10 cellular contexts compared by ENCODE assay signal in genomic region chr12:52035926-52036325, GRCh38. TPM values are rescaled to one million over a fixed set of nuclear protein-coding genes. Genes with fewer than 3 reads are reported as not detected.
DNase-seq lines count a peak whose midpoint lies in the region; ATAC-seq, FAIRE-seq and TF ChIP-seq lines count a peak whose summit lies in the region.
"Had no signal": no experiment of that assay in that cellular context is flagged by ENCODE, and none has a peak within 500 bp of the region (broad histone marks: within the 10 kb centered on the region; RNA-seq: fewer than 3 reads in every experiment).

No MANE protein-coding gene starts in this region.

- H3K23ac ChIP-seq in IMR-90 (ENCODE audit: low read depth, low read length), result no peak overlapping the region; the same call in 1 of the 2 replicates

- H3K79me1 ChIP-seq in IMR-90 (ENCODE audit: low read depth in 1 of 2, low read length in 2 of 2), result peaks cover 13 to 44% of the 10 kb centered on the region in 2 experiments; a peak in 3 of 4 replicates

- no peak overlapping the region for H2BK15ac ChIP-seq in IMR-90 (ENCODE audit: low read depth, low read length)

- TF ChIP-seq RAD21 in A549 (conservative IDR thresholded peaks at IDR 0.05 in 1 of 2, IDR thresholded peaks at IDR 0.05 in 1 of 2), result no peak
- TF ChIP-seq RAD21 in IMR-90 (IDR thresholded peaks at IDR 0.05; ENCODE audit: low read length), result no peak

- H3K27me3 Mint-ChIP-seq in effector memory CD8-positive, alpha-beta T cell, result no peaks in the 10 kb centered on the region

- H3K27me3 ChIP-seq in IMR-90 (ENCODE audit: control insufficient read depth, insufficient read depth, low read length), result no peaks in the 10 kb centered on the region
- no peaks in the 10 kb centered on the region for H3K27me3 ChIP-seq in osteoblast (ENCODE audit: insufficient read depth, low read length)

- no peak overlapping the region for H3K9ac ChIP-seq in IMR-90 (ENCODE audit: low read depth, low read length)

- TF ChIP-seq CTCF in A549 (IDR thresholded peaks at IDR 0.05) (no peak), IMR-90 (conservative IDR thresholded peaks at IDR 0.05; ENCODE audit: low read depth, low read length) (no peak), osteoblast (IDR thresholded peaks at IDR 0.05; ENCODE audit: extremely low read depth, low read depth, low read length) (no peak)

- BruUV-seq in IMR-90 (replicated peaks; lab: Mats Ljungman, UMichigan), result no TSS peak

- no peak overlapping the region for H4K91ac ChIP-seq in IMR-90 (ENCODE audit: insufficient read depth, low read depth, low read length)

- no peaks in the 10 kb centered on the region for H3K36me3 ChIP-seq in IMR-90 (ENCODE audit: control insufficient read depth, insufficient read depth, low read length)
- H3K36me3 ChIP-seq in osteoblast (ENCODE audit: insufficient read depth, low read length), result no peaks in the 10 kb centered on the region

- no peak overlapping the region for H3K14ac ChIP-seq in IMR-90 (replicated peaks; ENCODE audit: low read depth, low read length)

- peak overlapping the region; percentile 59 to 63 for H3K4me3 Mint-ChIP-seq in effector memory CD8-positive, alpha-beta T cell

- H2BK120ac ChIP-seq in IMR-90 (ENCODE audit: low read depth, low read length), result no peak overlapping the region

- H2AK5ac ChIP-seq in IMR-90 (ENCODE audit: low read depth, low read length), result peak overlapping the region; percentile 36; the same call in 1 of the 2 replicates

- no peak for TF ChIP-seq EP300 in A549 (IDR thresholded peaks at IDR 0.05)

- H3K4ac ChIP-seq in IMR-90 (ENCODE audit: low read depth, low read length), result no peak overlapping the region

- in situ Hi-C loops in IMR-90 (cut with MboI; ENCODE audit: low sequenced_read_pairs), result no loop called here

- CTCF ChIA-PET in A549 (lab: Yijun Ruan, JAX), result interaction anchor here (0.6 to 41.8 kb wide), 4 partner anchors 11 to 94 kb away, joined by 3 to 1730 read pairs (median 985); partner anchors contain the start of genes ATG101, NR4A1, SMIM41 and TAMALIN
- CTCF ChIA-PET in IMR-90 (lab: Yijun Ruan, JAX), result interaction anchor here (1.8 kb wide), 1 partner anchor 10 kb away, joined by 7 read pairs; no protein-coding TSS in a partner anchor

- H3K4me2 ChIP-seq in A549 (peak overlapping the region; percentile 96; the same call in 1 of the 3 replicates), IMR-90 (ENCODE audit: low read depth, low read length) (no peak overlapping the region), osteoblast (ENCODE audit: insufficient read depth, low read length) (no peak overlapping the region)

- TF ChIP-seq POLR2A in A549 (IDR thresholded peaks at IDR 0.05; ENCODE audit: low read length) (no peak), IMR-90 (IDR thresholded peaks at IDR 0.05; ENCODE audit: low read depth, low read length) (peak; percentile 60; the same call in 1 of the 2 replicates)

- H4K20me1 ChIP-seq in IMR-90 (ENCODE audit: insufficient read depth, low read length), result peaks cover 26% of the 10 kb centered on the region
- no peaks in the 10 kb centered on the region for H4K20me1 ChIP-seq in osteoblast (ENCODE audit: insufficient read depth, low read length)

- no peak for FAIRE-seq in A549 (lab: Jason Lieb, UNC)

- ATAC-seq in A549, result no peak
- no peak for ATAC-seq in IMR-90 (ENCODE audit: low read depth)
- no peak for ATAC-seq in effector memory CD8-positive, alpha-beta T cell (replicated peaks)
- no peak for ATAC-seq in HG03354 (IDR thresholded peaks at IDR 0.05; ENCODE audit: poor library complexity, severe bottlenecking, unreplicated experiment)

- H3K4me1 ChIP-seq in A549, result peaks cover 20% of the 10 kb centered on the region
- H3K4me1 ChIP-seq in IMR-90 (ENCODE audit: control insufficient read depth, insufficient read depth, low read length), result peaks cover 8% of the 10 kb centered on the region
- peaks cover 28% of the 10 kb centered on the region for H3K4me1 ChIP-seq in osteoblast (ENCODE audit: insufficient read depth, low read length)

- POLR2A ChIA-PET in A549 (lab: Yijun Ruan, JAX) (interaction anchor here (3.8 kb wide), 1 partner anchor 15 kb away, joined by 19 read pairs; the partner anchor contains the start of gene NR4A1), IMR-90 (lab: Charles Lee; ENCODE audit: unreplicated experiment) (no interaction called here)

- dilution Hi-C loops in IMR-90 (cut with HindIII; ENCODE audit: low sequenced_read_pairs, unreplicated experiment), result no loop called here

- intact Hi-C loops in IMR-90 (cut with micrococcal nuclease), result no loop called here

- H4K5ac ChIP-seq in IMR-90 (ENCODE audit: low read depth, low read length), result no peak overlapping the region

- H3K18ac ChIP-seq in IMR-90 (ENCODE audit: low read depth, low read length), result no peak overlapping the region

- 75% methylated on average over 2 of the region's 2 CpGs for WGBS in A549 (ENCODE audit: missing lambda C conversion rate)
- no CpG with 5 or more reads among the region's 2 CpGs for WGBS in IMR-90 (ENCODE audit: extremely low coverage in 2 of 2, insufficient read length in 1 of 2), 2 experiments

- H2BK5ac ChIP-seq in IMR-90 (ENCODE audit: low read depth, low read length, poor library complexity, severe bottlenecking), result no peak overlapping the region

- H3K56ac ChIP-seq in IMR-90 (ENCODE audit: extremely low read depth, insufficient read depth, low read length), result no peak overlapping the region

- H3K36me3 Mint-ChIP-seq in effector memory CD8-positive, alpha-beta T cell (ENCODE audit: insufficient read depth), result peaks cover 18% of the 10 kb centered on the region

- H3K4me3 ChIP-seq in A549, result no peak overlapping the region
- no peak overlapping the region for H3K4me3 ChIP-seq in IMR-90 (ENCODE audit: insufficient read depth, low read depth, low read length)
- no peak overlapping the region for H3K4me3 ChIP-seq in osteoblast (ENCODE audit: insufficient read depth, low read length)

- H2BK20ac ChIP-seq in IMR-90 (ENCODE audit: low read depth, low read length), result no peak overlapping the region

- DNase-seq in A549 (ENCODE audit: low read depth in 1 of 2, low spot score in 1 of 2), result no peak
- DNase-seq in IMR-90, result no peak
- no peak for DNase-seq in effector memory CD8-positive, alpha-beta T cell
- DNase-seq in osteoblast (ENCODE audit: insufficient read length, low spot score, missing footprints), result no peak
- DNase-seq in islet precursor cell, result no peak
- DNase-seq in NCI-H1092 (lab: John Stamatoyannopoulos, UW), result no peak
- no peak for DNase-seq in DMS53 (lab: John Stamatoyannopoulos, UW)
- DNase-seq: DMS153, NCI-H774 had no signal

- H4K8ac ChIP-seq in IMR-90 (ENCODE audit: low read depth in 2 of 2, low read length in 2 of 2), result no peak overlapping the region

- H3K9me3 ChIP-seq in A549 (no peaks in the 10 kb centered on the region), IMR-90 (ENCODE audit: control insufficient read depth, insufficient read depth, low read length) (no peaks in the 10 kb centered on the region), osteoblast (ENCODE audit: low read depth, low read length) (no peaks in the 10 kb centered on the region)

- H3K27ac ChIP-seq in A549, result peak overlapping the region in 1 of 2 experiments; percentile 93; a peak in 4 of 6 replicates
- H3K27ac ChIP-seq in IMR-90 (ENCODE audit: insufficient read depth, low read length), result no peak overlapping the region
- H3K27ac ChIP-seq in osteoblast (ENCODE audit: low read depth, low read length), result peak overlapping the region; percentile 69

- H2AFZ ChIP-seq in IMR-90 (replicated peaks; ENCODE audit: low read length, poor library complexity) (no peak overlapping the region), osteoblast (ENCODE audit: low read length) (no peak overlapping the region)

- no peak overlapping the region for H2AK9ac ChIP-seq in IMR-90 (replicated peaks; ENCODE audit: low read depth, low read length, poor library complexity)

- H3K9me3 Mint-ChIP-seq in effector memory CD8-positive, alpha-beta T cell, result no peaks in the 10 kb centered on the region

- H3K79me2 ChIP-seq in osteoblast (ENCODE audit: insufficient read depth, low read length), result peaks cover 6% of the 10 kb centered on the region

- peaks cover 10 to 24% of the 10 kb centered on the region in 2 donors for H3K4me1 Mint-ChIP-seq in effector memory CD8-positive, alpha-beta T cell (ENCODE audit: low read depth in 2 of 2)

- peak overlapping the region; percentile 62 to 88 for H3K27ac Mint-ChIP-seq in effector memory CD8-positive, alpha-beta T cell

- H3K9me1 ChIP-seq in IMR-90 (ENCODE audit: insufficient read depth, low read length), result peaks cover 22% of the 10 kb centered on the region

RNA-seq across cellular contexts. Expression of gene NR4A1, which starts 15.3 kb away (rescaled TPM):
- polyA plus RNA-seq in A549 (2011; rRNA removed), result 81.3 and 89.6 TPM in 2 replicates
- polyA plus RNA-seq in A549 (2012; cell fraction: cytosol; rRNA removed), result 151 and 315 TPM in 2 replicates
- 768 and 886 TPM in 2 replicates for polyA plus RNA-seq in A549 (2012; cell fraction: nucleus; rRNA removed)
- 24.7 to 39.6 TPM (median 28.7 TPM) in 3 replicates for polyA plus RNA-seq in A549 (2017; fragmentation: RNase III; extraction: RNeasy Plus Mini Kit Qiagen cat#74134 plus additional on column Dnase treatment)
- polyA minus RNA-seq in A549 (2011; rRNA and poly(A)+ RNA removed), result 132 and 174 TPM in 2 replicates
- 6.6 and 23.1 TPM in 2 replicates for total RNA-seq in IMR-90 (2012; rRNA removed)
- 34.1 and 120 TPM in 2 replicates for polyA plus RNA-seq in IMR-90 (2012; rRNA removed)
- 127 and 458 TPM in 2 replicates for polyA plus RNA-seq in IMR-90 (2012; cell fraction: cytosol; rRNA removed)
- polyA plus RNA-seq in IMR-90 (2012; cell fraction: nucleus; rRNA removed; ENCODE audit: low replicate concordance), result 1,801 and 2,637 TPM in 2 replicates
- total RNA-seq in osteoblast, result 3.3 and 3.5 TPM in 2 replicates

RNA-seq across cellular contexts. Expression of gene TAMALIN, which starts 29.2 kb away (rescaled TPM):
- 0.22 and 0.35 TPM in 2 replicates for polyA plus RNA-seq in A549 (2011; rRNA removed)
- polyA plus RNA-seq in A549 (2012; cell fraction: cytosol; rRNA removed), result 0.44 and 0.53 TPM in 2 replicates
- 1.4 and 3.1 TPM in 2 replicates for polyA plus RNA-seq in A549 (2012; cell fraction: nucleus; rRNA removed)
- polyA plus RNA-seq in A549 (2017; fragmentation: RNase III; extraction: RNeasy Plus Mini Kit Qiagen cat#74134 plus additional on column Dnase treatment), result 0.16 to 0.30 TPM (median 0.29 TPM) in 3 replicates
- 0.44 and 0.62 TPM in 2 replicates for polyA minus RNA-seq in A549 (2011; rRNA and poly(A)+ RNA removed)
- 2.5 and 2.7 TPM in 2 replicates for total RNA-seq in IMR-90 (2012; rRNA removed)
- 5.3 and 5.9 TPM in 2 replicates for polyA plus RNA-seq in IMR-90 (2012; rRNA removed)
- polyA plus RNA-seq in IMR-90 (2012; cell fraction: cytosol; rRNA removed), result 6.4 and 9.7 TPM in 2 replicates
- 20.2 and 22.8 TPM in 2 replicates for polyA plus RNA-seq in IMR-90 (2012; cell fraction: nucleus; rRNA removed; ENCODE audit: low replicate concordance)
- total RNA-seq in osteoblast, result 4.7 and 6.5 TPM in 2 replicates

RNA-seq across cellular contexts. Expression of gene ATG101, which starts 33.9 kb away (rescaled TPM):
- polyA plus RNA-seq in A549 (2011; rRNA removed) (124 and 141 TPM in 2 replicates), A549 (2017; fragmentation: RNase III; extraction: RNeasy Plus Mini Kit Qiagen cat#74134 plus additional on column Dnase treatment) (81.3 to 87.9 TPM (median 82.6 TPM) in 3 replicates), IMR-90 (2012; rRNA removed) (93.9 and 113 TPM in 2 replicates)
- polyA plus RNA-seq in A549 (2012; cell fraction: cytosol; rRNA removed), result 168 and 190 TPM in 2 replicates
- polyA plus RNA-seq in A549 (2012; cell fraction: nucleus; rRNA removed), result 140 and 145 TPM in 2 replicates
- 109 and 119 TPM in 2 replicates for polyA minus RNA-seq in A549 (2011; rRNA and poly(A)+ RNA removed)
- total RNA-seq in IMR-90 (2012; rRNA removed) (158 and 167 TPM in 2 replicates), osteoblast (49.5 and 64.4 TPM in 2 replicates)
- 181 and 193 TPM in 2 replicates for polyA plus RNA-seq in IMR-90 (2012; cell fraction: cytosol; rRNA removed)
- polyA plus RNA-seq in IMR-90 (2012; cell fraction: nucleus; rRNA removed; ENCODE audit: low replicate concordance), result 267 and 321 TPM in 2 replicates

RNA-seq across cellular contexts. Expression of gene SMIM41, which starts 43.6 kb away (rescaled TPM):
- not detected in 2 replicates for polyA plus RNA-seq in A549 (2011; rRNA removed)
- polyA plus RNA-seq in A549 (2012; cell fraction: cytosol; rRNA removed), result not detected in 2 replicates
- polyA plus RNA-seq in A549 (2012; cell fraction: nucleus; rRNA removed), result 0.06 and 0.10 TPM in 2 replicates
- not detected in 3 replicates for polyA plus RNA-seq in A549 (2017; fragmentation: RNase III; extraction: RNeasy Plus Mini Kit Qiagen cat#74134 plus additional on column Dnase treatment)
- polyA minus RNA-seq in A549 (2011; rRNA and poly(A)+ RNA removed), result not detected in 2 replicates
- not detected in 2 replicates for total RNA-seq in IMR-90 (2012; rRNA removed)
- polyA plus RNA-seq in IMR-90 (2012; rRNA removed), result not detected in 2 replicates
- polyA plus RNA-seq in IMR-90 (2012; cell fraction: cytosol; rRNA removed), result 0.04 and 0.17 TPM in 2 replicates
- polyA plus RNA-seq in IMR-90 (2012; cell fraction: nucleus; rRNA removed; ENCODE audit: low replicate concordance), result 0.14 and 0.45 TPM in 2 replicates
- under 0.01 TPM in 1 of 2 replicates, not detected in the other for total RNA-seq in osteoblast
